Comparison of ENCODE assay signal across 30 cellular contexts in genomic region chr6:16198061-16198705, GRCh38.
"Had no signal": no experiment of that assay in that cellular context is flagged by ENCODE, and none has a peak within 500 bp of the region (broad histone marks: within the 10 kb centered on the region; RNA-seq: fewer than 3 reads in every experiment).

No MANE protein-coding gene starts in this region.

- H3K9me3 ChIP-seq: body of pancreas had no signal

- ATAC-seq: activated CD4-positive, alpha-beta T cell treated with anti-CD3 and anti-CD28 coated beads for 36 hours; activated CD8-positive, alpha-beta T cell treated with anti-CD3 and anti-CD28 coated beads for 36 hours; activated T-cell treated with anti-CD3 and anti-CD28 coated beads, Interleukin-2, amount 50 U/mL, for 4 hours; activated T-helper 17 cell treated with anti-CD3 and anti-CD28 coated beads, Interleukin-2, amount 50 U/mL, for 72 hours; body of pancreas; esophagus mucosa; T-helper 17 cell had no signal

- H3K4me3 ChIP-seq: body of pancreas had no signal

- H3K4me1 ChIP-seq: body of pancreas had no signal

- H3K27ac ChIP-seq: body of pancreas, WERI-Rb-1 had no signal

- FAIRE-seq: colon, frontal cortex had no signal

- H3K4me3 Mint-ChIP-seq: activated CD4-positive, alpha-beta T cell treated with anti-CD3 and anti-CD28 coated beads for 36 hours; activated CD4-positive, alpha-beta T cell treated with anti-CD3 and anti-CD28 coated beads, Interleukin-2, amount 10 ng/mL, durations not matched to agents 7 days and 5 days; activated CD8-positive, alpha-beta T cell treated with anti-CD3 and anti-CD28 coated beads for 36 hours; activated naive CD8-positive, alpha-beta T cell; activated T-cell treated with anti-CD3 and anti-CD28 coated beads, Interleukin-2, amount 50 U/mL, for 4 hours; activated T-helper 17 cell treated with anti-CD3 and anti-CD28 coated beads, Interleukin-2, amount 50 U/mL, for 72 hours; endodermal cell; T-helper 17 cell; T-helper 2 cell treated with Interferon-gamma antibody and Interleukin-4, amounts not matched to agents 5 μg/mL and 100 μg/mL, for 36 hours had no signal

- DNase-seq: activated CD4-positive, alpha-beta T cell treated with anti-CD3 and anti-CD28 coated beads for 36 hours; activated CD4-positive, alpha-beta T cell treated with anti-CD3 and anti-CD28 coated beads, Interleukin-2, amount 10 ng/mL, durations not matched to agents 7 days and 5 days; activated CD4-positive, alpha-beta T cell treated with anti-CD3 and anti-CD28 coated beads, Interleukin-2, amount 50 U/mL, for 4 hours; activated CD4-positive, CD25-positive, alpha-beta regulatory T cell; activated CD4-positive, CD25-positive, alpha-beta regulatory T cell treated with anti-CD3 and anti-CD28 coated beads, Interleukin-2, amount 50 U/mL, for 72 hours; activated CD8-positive, alpha-beta memory T cell treated with anti-CD3 and anti-CD28 coated beads for 24 hours; activated CD8-positive, alpha-beta T cell treated with anti-CD3 and anti-CD28 coated beads for 36 hours; activated effector memory CD4-positive, alpha-beta T cell treated with Interleukin-2 at 50 U/mL for 16 hours; activated gamma-delta T cell treated with Interleukin-2 at 50 U/mL for 16 hours; activated naive CD4-positive, alpha-beta T cell treated with anti-CD3 and anti-CD28 coated beads, Interleukin-2, amount 50 U/mL, for 16 hours; activated naive CD4-positive, alpha-beta T cell treated with Interleukin-2 at 50 U/mL for 16 hours; activated T-cell treated with anti-CD3 and anti-CD28 coated beads, Interleukin-2, amount 50 U/mL, for 4 hours; amniotic stem cell; anterior cingulate cortex; body of pancreas; caudate nucleus; cortex of kidney; effector memory CD4-positive, alpha-beta T cell; endodermal cell; foreskin fibroblast; T-helper 1 cell; T-helper 17 cell; T1000; WERI-Rb-1 had no signal

- H3K36me3 ChIP-seq: WERI-Rb-1 had no signal

- H3K36me3 Mint-ChIP-seq: activated naive CD8-positive, alpha-beta T cell had no signal

- H3K4me1 Mint-ChIP-seq: activated CD4-positive, alpha-beta T cell treated with anti-CD3 and anti-CD28 coated beads for 36 hours; activated CD4-positive, alpha-beta T cell treated with anti-CD3 and anti-CD28 coated beads, Interleukin-2, amount 10 ng/mL, durations not matched to agents 7 days and 5 days; activated T-helper 17 cell treated with anti-CD3 and anti-CD28 coated beads, Interleukin-2, amount 50 U/mL, for 72 hours; T-helper 17 cell had no signal

- H3K9me3 Mint-ChIP-seq: activated CD8-positive, alpha-beta T cell treated with anti-CD3 and anti-CD28 coated beads for 36 hours; activated T-cell treated with anti-CD3 and anti-CD28 coated beads, Interleukin-2, amount 50 U/mL, for 4 hours; activated T-helper 17 cell treated with anti-CD3 and anti-CD28 coated beads, Interleukin-2, amount 50 U/mL, for 72 hours; endodermal cell; T-helper 2 cell treated with Interferon-gamma antibody and Interleukin-4, amounts not matched to agents 5 μg/mL and 100 μg/mL, for 36 hours had no signal

- H3K27ac Mint-ChIP-seq: activated CD4-positive, alpha-beta T cell treated with anti-CD3 and anti-CD28 coated beads for 36 hours; activated CD4-positive, alpha-beta T cell treated with anti-CD3 and anti-CD28 coated beads, Interleukin-2, amount 10 ng/mL, durations not matched to agents 7 days and 5 days; activated CD8-positive, alpha-beta T cell treated with anti-CD3 and anti-CD28 coated beads for 36 hours; activated naive CD8-positive, alpha-beta T cell; activated T-helper 17 cell treated with anti-CD3 and anti-CD28 coated beads, Interleukin-2, amount 50 U/mL, for 72 hours; endodermal cell; T-helper 17 cell; T-helper 2 cell treated with Interferon-gamma antibody and Interleukin-4, amounts not matched to agents 5 μg/mL and 100 μg/mL, for 36 hours had no signal

- H3K27me3 ChIP-seq: body of pancreas had no signal
